In genomic region chr1:173137116-173137515, GRCh38 we compare ENCODE assay signal across 18 cellular contexts.
"Had no signal": no experiment of that assay in that cellular context is flagged by ENCODE, and none has a peak within 500 bp of the region (broad histone marks: within the 10 kb centered on the region; RNA-seq: fewer than 3 reads in every experiment).

No MANE protein-coding gene starts in this region.

- H3K36me3 Mint-ChIP-seq: activated naive CD8-positive, alpha-beta T cell treated with anti-CD3 and anti-CD28 coated beads for 36 hours had no signal

- ATAC-seq: gastrocnemius medialis, heart left ventricle, left cardiac atrium, lower lobe of right lung, upper lobe of right lung had no signal

- H3K4me1 Mint-ChIP-seq: activated naive CD8-positive, alpha-beta T cell treated with anti-CD3 and anti-CD28 coated beads for 36 hours had no signal

- H3K9me3 ChIP-seq: colonic mucosa, gastrocnemius medialis, lower lobe of right lung, ovary, thoracic aorta, upper lobe of right lung had no signal

- H3K4me3 ChIP-seq: colonic mucosa, gastrocnemius medialis, heart left ventricle, lower lobe of right lung, ovary, thoracic aorta, upper lobe of right lung had no signal

- DNase-seq: activated CD4-positive, alpha-beta T cell treated with anti-CD3 and anti-CD28 coated beads, Interleukin-2, amount 50 U/mL, for 1 hour; activated CD8-positive, alpha-beta memory T cell treated with anti-CD3 and anti-CD28 coated beads for 24 hours; activated naive CD8-positive, alpha-beta T cell treated with anti-CD3 and anti-CD28 coated beads for 36 hours; anterior cingulate cortex; colonic mucosa; effector CD4-positive, alpha-beta T cell; gastrocnemius medialis; heart left ventricle; left cardiac atrium; lower lobe of right lung; midbrain; ovary; stimulated activated CD4-positive, alpha-beta T cell treated with anti-CD3 and anti-CD28 coated beads, Interleukin-12 subunit alpha, Interleukin-12 subunit beta, amount 100 ng/mL, for 4 hours; stimulated activated CD4-positive, alpha-beta T cell treated with anti-CD3 and anti-CD28 coated beads, Interleukin-2, amount 100 ng/mL, for 24 hours; upper lobe of right lung had no signal

- H3K4me3 Mint-ChIP-seq: activated naive CD8-positive, alpha-beta T cell treated with anti-CD3 and anti-CD28 coated beads for 36 hours; neural crest cell; T-helper 2 cell treated with Interferon-gamma antibody and Interleukin-4, amounts not matched to agents 5 μg/mL and 100 μg/mL, for 36 hours had no signal

- H3K27me3 ChIP-seq: colonic mucosa, gastrocnemius medialis, heart left ventricle, ovary, upper lobe of right lung had no signal

- H3K36me3 ChIP-seq: colonic mucosa, gastrocnemius medialis, heart left ventricle, lower lobe of right lung, ovary, thoracic aorta, upper lobe of right lung had no signal

- H3K27me3 Mint-ChIP-seq: activated naive CD8-positive, alpha-beta T cell treated with anti-CD3 and anti-CD28 coated beads for 36 hours had no signal

- H3K4me1 ChIP-seq: colonic mucosa, gastrocnemius medialis, heart left ventricle, lower lobe of right lung, upper lobe of right lung had no signal

- H3K27ac Mint-ChIP-seq: activated naive CD8-positive, alpha-beta T cell treated with anti-CD3 and anti-CD28 coated beads for 36 hours; T-helper 2 cell treated with Interferon-gamma antibody and Interleukin-4, amounts not matched to agents 5 μg/mL and 100 μg/mL, for 36 hours had no signal

- H3K9me3 Mint-ChIP-seq: activated naive CD8-positive, alpha-beta T cell treated with anti-CD3 and anti-CD28 coated beads for 36 hours; neural crest cell had no signal

- H3K27ac ChIP-seq: colonic mucosa, gastrocnemius medialis, heart left ventricle, lower lobe of right lung, ovary, thoracic aorta, upper lobe of right lung had no signal
